In the genomic region with DNA sequence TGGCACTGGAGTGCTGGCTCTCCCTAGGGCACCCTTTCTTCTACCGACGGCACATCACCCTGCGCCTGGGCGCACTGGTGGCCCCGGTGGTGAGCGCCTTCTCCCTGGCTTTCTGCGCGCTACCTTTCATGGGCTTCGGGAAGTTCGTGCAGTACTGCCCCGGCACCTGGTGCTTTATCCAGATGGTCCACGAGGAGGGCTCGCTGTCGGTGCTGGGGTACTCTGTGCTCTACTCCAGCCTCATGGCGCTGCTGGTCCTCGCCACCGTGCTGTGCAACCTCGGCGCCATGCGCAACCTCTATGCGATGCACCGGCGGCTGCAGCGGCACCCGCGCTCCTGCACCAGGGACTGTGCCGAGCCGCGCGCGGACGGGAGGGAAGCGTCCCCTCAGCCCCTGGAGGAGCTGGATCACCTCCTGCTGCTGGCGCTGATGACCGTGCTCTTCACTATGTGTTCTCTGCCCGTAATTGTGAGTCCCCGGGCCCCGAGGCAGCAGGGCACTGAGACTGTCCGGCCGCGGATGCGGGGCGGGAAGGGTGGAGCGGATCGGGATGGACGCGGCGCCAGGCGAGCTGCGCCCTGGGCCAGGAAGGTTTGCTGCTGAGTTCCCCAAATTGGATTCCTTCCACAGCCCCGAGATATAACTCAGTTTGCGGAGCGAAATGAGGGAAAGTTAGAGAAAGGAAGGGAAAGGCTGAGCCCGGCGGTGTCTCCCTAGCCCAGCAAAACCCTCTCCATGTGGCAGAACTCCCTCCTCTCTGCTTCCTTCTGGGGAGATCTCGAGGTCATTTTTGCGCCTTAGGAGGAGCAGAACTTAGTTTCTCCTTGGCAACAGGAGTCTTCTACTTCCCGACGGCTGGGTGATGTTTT, we compare ENCODE assay signal across 9 cellular contexts. TPM values are rescaled to one million over a fixed set of nuclear protein-coding genes. Genes with fewer than 3 reads are reported as not detected.
DNase-seq lines count a peak whose midpoint lies in the region; ATAC-seq and TF ChIP-seq lines count a peak whose summit lies in the region.
"Had no signal": no experiment of that assay in that cellular context is flagged by ENCODE, and none has a peak within 500 bp of the region (broad histone marks: within the 10 kb centered on the region; RNA-seq: fewer than 3 reads in every experiment).

No MANE protein-coding gene starts in this region.

- ATAC-seq in left lung (peak; percentile 34), HG03045 (IDR thresholded peaks at IDR 0.05; ENCODE audit: unreplicated experiment) (no peak), GM21390 (IDR thresholded peaks at IDR 0.05; ENCODE audit: unreplicated experiment) (no peak), GM18498 (IDR thresholded peaks at IDR 0.05; ENCODE audit: unreplicated experiment) (no peak)

- in situ Hi-C loops in astrocyte of the spinal cord (cut with HindIII; ENCODE audit: low sequenced_read_pairs), result no loop called here

- H3K4me1 ChIP-seq in left lung (peaks cover 0 to 26% of the 10 kb centered on the region in 2 donors), subcutaneous abdominal adipose tissue (ENCODE audit: control insufficient read depth in 5 of 5, insufficient read depth in 5 of 5, low read length in 5 of 5) (peaks cover 18 to 44% (median 40%) of the 10 kb centered on the region in 5 donors)

- intact Hi-C loops in left lung (cut with DNase I), result no loop called here

- no peaks in the 10 kb centered on the region for H3K9me3 ChIP-seq in left lung
- no peaks in the 10 kb centered on the region for H3K9me3 ChIP-seq in subcutaneous abdominal adipose tissue (ENCODE audit: control insufficient read depth in 5 of 5, low read length in 5 of 5)

- H3K4me3 ChIP-seq in astrocyte of the spinal cord (ENCODE audit: low read depth, low read length) (no peak overlapping the region), left lung (peak overlapping the region; percentile 14 to 38), subcutaneous abdominal adipose tissue (ENCODE audit: low read depth in 1 of 5, low read length in 5 of 5) (peak overlapping the region; percentile 63 to 78 (median 70))

- no peak for TF ChIP-seq CTCF in astrocyte of the spinal cord (IDR thresholded peaks at IDR 0.05; ENCODE audit: low read depth, low read length)
- no peak for TF ChIP-seq CTCF in left lung (IDR thresholded peaks at IDR 0.05)

- H3K36me3 ChIP-seq in left lung, result no peaks in the 10 kb centered on the region
- H3K36me3 ChIP-seq in subcutaneous abdominal adipose tissue (ENCODE audit: control insufficient read depth in 5 of 5, insufficient read depth in 5 of 5, low read length in 5 of 5), result no peaks in the 10 kb centered on the region

- peak overlapping the region in 2 of 5 donors; percentile 29 to 49 for H3K9ac ChIP-seq in subcutaneous abdominal adipose tissue (ENCODE audit: low read length in 5 of 5)

- H3K27ac ChIP-seq in left lung, result no peak overlapping the region
- H3K27ac ChIP-seq in subcutaneous abdominal adipose tissue (ENCODE audit: low read depth, low read length), result no peak overlapping the region

- H3K27me3 ChIP-seq in left lung, result peaks cover 39 to 50% of the 10 kb centered on the region in 2 donors
- H3K27me3 ChIP-seq in subcutaneous abdominal adipose tissue (ENCODE audit: control insufficient read depth in 5 of 5, insufficient read depth in 4 of 5, low read length in 5 of 5), result peaks cover 0 to 23% (median 17%) of the 10 kb centered on the region in 5 donors

- DNase-seq in NCI-H748 (lab: John Stamatoyannopoulos, UW; ENCODE audit: unreplicated experiment) (peak; percentile 40), NCI-H748 treated with DMSO at 0.1 percent for 48 hours (lab: John Stamatoyannopoulos, UW) (no peak), astrocyte of the spinal cord (ENCODE audit: low read depth, low spot score) (peak; percentile 34), left lung (peak in 1 of 2 donors; percentile 82)

RNA-seq across cellular contexts. Expression of a gene that starts 0.9 kb away (rescaled TPM):
- total RNA-seq in left lung, result under 1 TPM; 0.73 to 0.97 TPM
- total RNA-seq: SK-MEL-5 had no signal

RNA-seq across cellular contexts. Expression of a gene that starts 45.7 kb away (rescaled TPM):
- 10 to 100 TPM in 1 of 2 donors, 1 to 10 TPM in 1; 8.9 to 19.2 TPM for total RNA-seq in left lung
- total RNA-seq: SK-MEL-5 had no signal
